In genomic region chr16:4474192-4474961, GRCh38 we compare ENCODE assay signal across 8 cellular contexts. TPM values are rescaled to one million over a fixed set of nuclear protein-coding genes. Genes with fewer than 3 reads are reported as not detected.
DNase-seq lines count a peak whose midpoint lies in the region; FAIRE-seq and TF ChIP-seq lines count a peak whose summit lies in the region.

Gene NMRAL1 (minus strand): TSS chr16:4474625. CDS start chr16:4474132, 493 bp downstream.

- H3K27me3 ChIP-seq in iPS DF 6.9 (ENCODE audit: control insufficient read depth, insufficient read depth, low read length): no peaks in the 10 kb centered on the region

- peaks cover 20% of the 10 kb centered on the region for H3K27me3 Mint-ChIP-seq in brain

- H3K36me3 ChIP-seq in iPS DF 6.9 (ENCODE audit: control insufficient read depth, insufficient read depth, low read length): no peaks in the 10 kb centered on the region

- TF ChIP-seq POLR2A in H54 (IDR thresholded peaks at IDR 0.05; ENCODE audit: low read depth, low read length): peak; percentile 51

- H3K4me3 ChIP-seq in iPS DF 6.9 (ENCODE audit: low read length) (peak within 1 kb of the TSS; percentile 75), skeletal muscle cell (ENCODE audit: low read depth, low read length) (peak within 1 kb of the TSS; percentile 68)

- DNase-seq in DMS153 (lab: John Stamatoyannopoulos, UW): peak; percentile 95
- no peak for DNase-seq in H54 (ENCODE audit: insufficient read length, low spot score)
- DNase-seq in NCI-H2029 treated with DMSO at 0.1 percent for 48 hours (lab: John Stamatoyannopoulos, UW): peak; percentile 76
- DNase-seq in UCSD-AML1 (lab: John Stamatoyannopoulos, UW; ENCODE audit: unreplicated experiment): peak; percentile 93
- DNase-seq in iPS DF 6.9 (ENCODE audit: low read depth, low spot score): peak; percentile 84
- peak; percentile 74 for DNase-seq in skeletal muscle cell (ENCODE audit: low read depth)
- no peak for DNase-seq in NCI-H2107 (lab: John Stamatoyannopoulos, UW)

- H3K4me1 Mint-ChIP-seq in brain: peaks cover 43% of the 10 kb centered on the region

- FAIRE-seq in H54 (lab: Jason Lieb, UNC): no peak

- no CpG with 5 or more reads among the region's 60 CpGs for WGBS in iPS DF 6.9 (ENCODE audit: insufficient coverage, insufficient read length)

- peak within 1 kb of the TSS; percentile 82 to 89 (median 86) for H3K4me3 Mint-ChIP-seq in brain

- H3K27ac ChIP-seq in iPS DF 6.9 (ENCODE audit: low read length): no peak within 1 kb of the TSS

- TF ChIP-seq CTCF in brain (conservative IDR thresholded peaks at IDR 0.05): no peak

- peaks cover 17% of the 10 kb centered on the region for H3K36me3 Mint-ChIP-seq in brain

- peak within 1 kb of the TSS; percentile 67 to 92 (median 90) for H3K27ac Mint-ChIP-seq in brain

- H3K9me3 Mint-ChIP-seq in brain: peaks cover 0 to 17% (median 7%) of the 10 kb centered on the region in 5 experiments

- no peaks in the 10 kb centered on the region for H3K9me3 ChIP-seq in iPS DF 6.9 (ENCODE audit: control insufficient read depth, insufficient read depth, low read length)

- H3K4me1 ChIP-seq in iPS DF 6.9 (ENCODE audit: control insufficient read depth, insufficient read depth, low read length): peaks cover 2% of the 10 kb centered on the region; the same call in 1 of the 2 replicates

RNA-seq across cellular contexts. Expression of gene NMRAL1, which starts in this region (rescaled TPM):
- polyA plus RNA-seq in brain (ENCODE audit: insufficient read depth, low read depth, low replicate concordance): 116 TPM

Comparison
In these comparisons a context has a peak if more than half of its experiments do, and no peak if none do; other contexts are left out.
1. DNase-seq: peak in DMS153 (single experiment), NCI-H2029 treated with DMSO at 0.1 percent for 48 hours (single experiment), UCSD-AML1 (single experiment), iPS DF 6.9 (single experiment) and skeletal muscle cell (single experiment); none in H54 (single experiment) and NCI-H2107 (single experiment).